In genomic region chr2:191376981-191377629, GRCh38 we compare ENCODE assay signal across 1 cellular context.
TF ChIP-seq lines count a peak whose summit lies in the region.

No MANE protein-coding gene starts in this region.

TF ChIP-seq in SK-N-SH, 30 proteins besides CTCF, POLR2A, EP300 and RAD21 (continued from another document):
- TF ChIP-seq USF1 (IDR thresholded peaks at IDR 0.05; ENCODE audit: borderline replicate concordance, low read depth) = peak; percentile 41; the same call in 1 of the 2 replicates
- TF ChIP-seq CHD2 (IDR thresholded peaks at IDR 0.05; ENCODE audit: low read length, partially characterized antibody) = no peak
- TF ChIP-seq TCF12 (IDR thresholded peaks at IDR 0.05) = peak; percentile 48; the same call in 1 of the 2 replicates
- TF ChIP-seq JUND (IDR thresholded peaks at IDR 0.05) = peak; percentile 79
- TF ChIP-seq NFIC (IDR thresholded peaks at IDR 0.05; ENCODE audit: borderline replicate concordance) = no peak
- TF ChIP-seq FOXM1 (IDR thresholded peaks at IDR 0.05; ENCODE audit: low read depth) = no peak
- no peak for TF ChIP-seq REST (IDR thresholded peaks at IDR 0.05; ENCODE audit: low read depth, low read length)
- no peak; the same call in 1 of the 2 replicates for TF ChIP-seq ELF1 (IDR thresholded peaks at IDR 0.05)
- no peak for TF ChIP-seq GATA2 (CRISPR knock-in tag; IDR thresholded peaks at IDR 0.05)
- TF ChIP-seq NRF1 (IDR thresholded peaks at IDR 0.05; ENCODE audit: low read depth, low read length) = no peak
